In the genomic region with DNA sequence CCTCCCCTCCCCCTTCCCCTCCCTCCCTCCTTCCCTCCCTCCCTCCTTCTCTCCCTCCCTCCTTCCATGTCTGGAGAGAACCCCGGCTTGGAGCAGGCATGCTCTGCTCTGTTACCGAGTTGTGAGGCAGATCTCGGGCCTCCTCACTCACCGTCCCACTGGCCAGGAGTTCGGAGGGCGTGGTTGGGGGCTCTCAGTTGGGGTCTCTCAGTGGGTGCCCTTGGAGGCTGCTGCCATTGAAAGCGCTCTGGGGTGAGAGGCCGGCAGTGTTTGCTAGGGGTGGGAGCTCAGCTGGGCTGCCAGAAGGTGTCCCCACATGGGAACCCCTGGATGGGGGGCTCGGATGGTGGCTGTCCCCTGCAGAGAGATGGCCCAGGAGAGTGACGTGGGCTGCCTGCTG, we compare ENCODE assay signal across 5 cellular contexts.
DNase-seq lines count a peak whose midpoint lies in the region; ATAC-seq, FAIRE-seq and TF ChIP-seq lines count a peak whose summit lies in the region.
"Not testable (repeated sequence)": the region's sequence is repeated elsewhere in the genome, so short reads cannot be mapped to it uniquely, and the experiment has no call there.

No MANE protein-coding gene starts in this region.

- not testable (repeated sequence) for ATAC-seq in RWPE2 (ENCODE audit: low read depth); aorta (ENCODE audit: low FRiP score)

- H3K4me3 ChIP-seq in RWPE2 (ENCODE audit: severe bottlenecking); kidney (ENCODE audit: low read length in 2 of 2); aorta (ENCODE audit: low read length in 2 of 2): not testable (repeated sequence)

- not testable (repeated sequence) for H3K9ac ChIP-seq in kidney (ENCODE audit: low read length in 2 of 2)

- H3K9me3 Mint-ChIP-seq in chondrocyte (ENCODE audit: low read depth), result not testable (repeated sequence)

- H3K9me3 ChIP-seq in RWPE2 (ENCODE audit: severe bottlenecking); kidney (ENCODE audit: control insufficient read depth in 1 of 2, low read length in 2 of 2); aorta (ENCODE audit: control insufficient read depth, low read length): not testable (repeated sequence)

- 97% methylated on average over 9 to 10 of the region's 10 CpGs for WGBS in aorta, 2 donors

- not testable (repeated sequence) for H3K4me1 Mint-ChIP-seq in chondrocyte (ENCODE audit: low read depth)

- DNase-seq in RWPE2 (ENCODE audit: low spot score) (peak; percentile 28), chondrocyte (ENCODE audit: low spot score) (peak; percentile 74), kidney (peak; percentile 44), posterior vena cava (ENCODE audit: low spot score) (peak; percentile 49), aorta (peak; percentile 32 to 67)

- H3K4me1 ChIP-seq in RWPE2 (ENCODE audit: insufficient read depth, poor library complexity, severe bottlenecking); kidney (ENCODE audit: control insufficient read depth in 1 of 2, insufficient read depth in 1 of 2, low read depth in 1 of 2, low read length in 2 of 2); aorta (ENCODE audit: control insufficient read depth in 1 of 2, insufficient read depth in 2 of 2, low read length in 2 of 2): not testable (repeated sequence)

- H3K27ac Mint-ChIP-seq in chondrocyte (ENCODE audit: unreplicated experiment), result not testable (repeated sequence)

- not testable (repeated sequence) for H3K4me3 Mint-ChIP-seq in chondrocyte (ENCODE audit: unreplicated experiment)

- H3K36me3 ChIP-seq in RWPE2 (ENCODE audit: low read depth); kidney (ENCODE audit: control insufficient read depth in 1 of 2, insufficient read depth in 2 of 2, low read length in 2 of 2); aorta (ENCODE audit: control insufficient read depth in 1 of 2, insufficient read depth in 2 of 2, low read length in 1 of 2): not testable (repeated sequence)

- H3K27me3 ChIP-seq in RWPE2 (ENCODE audit: insufficient read depth, poor library complexity, severe bottlenecking), result peaks cover 11% of the 10 kb centered on the region
- H3K27me3 ChIP-seq in aorta (ENCODE audit: control insufficient read depth in 1 of 2, insufficient read depth in 2 of 2, low read length in 1 of 2), result not testable (repeated sequence)

- H3K27ac ChIP-seq in RWPE2 (ENCODE audit: poor library complexity, severe bottlenecking); kidney (ENCODE audit: low read depth in 2 of 2, low read length in 2 of 2); aorta (ENCODE audit: low read depth in 1 of 2, low read length in 2 of 2): not testable (repeated sequence)

- FAIRE-seq in kidney (lab: Jason Lieb, UNC), result not testable (repeated sequence)

- H3K27me3 Mint-ChIP-seq in chondrocyte (ENCODE audit: low read depth), result peaks cover 14% of the 10 kb centered on the region

- not testable (repeated sequence) for H3K36me3 Mint-ChIP-seq in chondrocyte (ENCODE audit: low read depth)

- not testable (repeated sequence) for TF ChIP-seq CTCF in RWPE2 (IDR thresholded peaks at IDR 0.05; ENCODE audit: poor library complexity, severe bottlenecking); chondrocyte (IDR thresholded peaks at IDR 0.05); kidney (IDR thresholded peaks at IDR 0.05; ENCODE audit: borderline replicate concordance, extremely low read depth, insufficient read depth)

- intact Hi-C loops in kidney (cut with DNase I); posterior vena cava (cut with DNase I); aorta (cut with DNase I): not testable (repeated sequence)
